16 cellular contexts compared by ENCODE assay signal in the genomic region with DNA sequence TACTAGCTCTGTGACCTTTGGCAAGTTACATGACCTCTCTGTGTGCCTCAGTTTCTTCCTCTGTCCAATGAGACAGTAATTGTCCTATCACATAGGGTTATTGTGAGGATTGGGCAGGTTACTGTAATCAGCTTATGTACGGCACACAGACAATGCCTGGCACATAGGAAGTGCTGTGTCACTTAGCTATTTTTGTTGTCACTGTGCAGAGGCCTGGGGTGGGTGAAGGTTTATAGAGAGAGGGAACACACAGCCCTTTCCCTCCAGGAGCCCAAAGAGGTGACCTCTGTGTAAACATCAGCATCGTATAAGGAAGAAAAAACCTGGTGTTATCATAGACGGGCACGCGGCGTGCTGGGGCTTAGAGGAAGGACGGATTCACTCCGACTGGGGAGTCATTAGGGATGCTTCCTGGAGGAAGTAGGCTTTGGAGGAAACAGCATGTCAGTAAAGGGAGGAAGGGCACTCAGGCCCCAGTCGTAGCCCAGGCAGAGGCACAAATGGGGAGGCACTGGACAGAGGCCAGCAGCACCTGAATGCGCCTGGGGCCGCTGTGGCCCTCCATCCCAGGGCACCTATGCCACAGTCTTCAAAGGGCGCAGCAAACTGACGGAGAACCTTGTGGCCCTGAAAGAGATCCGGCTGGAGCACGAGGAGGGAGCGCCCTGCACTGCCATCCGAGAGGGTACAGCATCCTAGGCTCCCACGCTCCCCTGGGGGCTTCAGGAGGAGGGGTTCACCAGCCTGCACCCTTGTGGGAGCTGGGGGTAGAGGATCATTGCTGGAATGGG. TPM values are rescaled to one million over a fixed set of nuclear protein-coding genes. Genes with fewer than 3 reads are reported as not detected.
DNase-seq lines count a peak whose midpoint lies in the region; ATAC-seq and TF ChIP-seq lines count a peak whose summit lies in the region.
"Had no signal": no experiment of that assay in that cellular context is flagged by ENCODE, and none has a peak within 500 bp of the region (broad histone marks: within the 10 kb centered on the region; RNA-seq: fewer than 3 reads in every experiment).

No MANE protein-coding gene starts in this region.

- no peak for DNase-seq in heart left ventricle
- no peak for DNase-seq in cardiac septum (ENCODE audit: low spot score)
- DNase-seq in left ventricle myocardium inferior = no peak
- no peak for DNase-seq in neural crest cell (ENCODE audit: low read depth, low spot score)
- no peak for DNase-seq in stimulated activated CD4-positive, alpha-beta T cell treated with anti-CD3 and anti-CD28 coated beads, Interleukin-4, amount 100 ng/mL, for 24 hours
- no peak for DNase-seq in HK-2 (ENCODE audit: unreplicated experiment)
- no peak for DNase-seq in kidney glomerular epithelial cell (lab: John Stamatoyannopoulos, UW)
- DNase-seq: BE2C; CD8-positive, alpha-beta T cell; COR-L47; DMS53; GF-D8; GOT3 had no signal

- ATAC-seq in heart left ventricle = peak in 3 of 4 donors; percentile 40 to 50 (median 40)
- ATAC-seq: CD8-positive, alpha-beta T cell had no signal

- H3K9me3 ChIP-seq in heart left ventricle = no peaks in the 10 kb centered on the region
- H3K9me3 ChIP-seq in left ventricle myocardium inferior (replicated peaks) = no peaks in the 10 kb centered on the region
- H3K9me3 ChIP-seq: BE2C, HAP-1 had no signal

- H3K4me1 Mint-ChIP-seq in neural crest cell = peaks cover 25% of the 10 kb centered on the region

- TF ChIP-seq POLR2A in heart left ventricle (IDR thresholded peaks at IDR 0.05) = no peak

- peak overlapping the region; percentile 17 for H3K4me3 Mint-ChIP-seq in neural crest cell
- H3K4me3 Mint-ChIP-seq: CD14-positive monocyte; CD8-positive, alpha-beta T cell had no signal

- H3K27ac Mint-ChIP-seq in neural crest cell (ENCODE audit: unreplicated experiment) = peak overlapping the region; percentile 14
- H3K27ac Mint-ChIP-seq: CD8-positive, alpha-beta T cell had no signal

- peaks cover 0 to 64% (median 31%) of the 10 kb centered on the region in 12 donors for H3K4me1 ChIP-seq in heart left ventricle
- peaks cover 76% of the 10 kb centered on the region for H3K4me1 ChIP-seq in left ventricle myocardium inferior

- intact Hi-C loops in heart left ventricle (cut with DNase I) (loop anchor here (1.0 to 10.0 kb wide), 13 partner anchors 31 to 251 kb away; partner anchors contain the start of gene ELK4 (in 2 of the 10)), cardiac septum (cut with DNase I) (loop anchor here (5.0 kb wide), 2 partner anchors 107 to 187 kb away; partner anchors contain the start of gene ELK4), left ventricle myocardium inferior (cut with micrococcal nuclease) (loop anchor here (5.0 kb wide), 1 partner anchor 132 kb away; no protein-coding TSS in a partner anchor)

- H3K27me3 ChIP-seq in heart left ventricle (no peaks in the 10 kb centered on the region), left ventricle myocardium inferior (ENCODE audit: low read depth) (no peaks in the 10 kb centered on the region)
- H3K27me3 ChIP-seq: BE2C had no signal

- TF ChIP-seq CTCF in heart left ventricle (IDR thresholded peaks at IDR 0.05) (no peak), left ventricle myocardium inferior (IDR thresholded peaks at IDR 0.05; ENCODE audit: borderline replicate concordance) (no peak), neural crest cell (conservative IDR thresholded peaks at IDR 0.05) (no peak)

- 64 to 76% (median 67%) methylated on average over 16 to 18 of the region's 18 CpGs for WGBS in heart left ventricle, 4 donors

- H3K36me3 ChIP-seq in heart left ventricle (peaks cover 0 to 62% (median 13%) of the 10 kb centered on the region in 9 donors), left ventricle myocardium inferior (peaks cover 45% of the 10 kb centered on the region)
- H3K36me3 ChIP-seq: BE2C, HAP-1 had no signal

- no peaks in the 10 kb centered on the region for H3K27me3 Mint-ChIP-seq in neural crest cell (ENCODE audit: low read depth)

- peak overlapping the region in 7 of 12 donors; percentile 2 to 58 (median 52) for H3K27ac ChIP-seq in heart left ventricle
- H3K27ac ChIP-seq in left ventricle myocardium inferior (replicated peaks) = peak overlapping the region; percentile 68
- H3K27ac ChIP-seq: HL-60 had no signal

- no peaks in the 10 kb centered on the region for H3K9me3 Mint-ChIP-seq in neural crest cell
- H3K9me3 Mint-ChIP-seq: CD8-positive, alpha-beta T cell had no signal

- H3K4me3 ChIP-seq in heart left ventricle (no peak overlapping the region), left ventricle myocardium inferior (no peak overlapping the region)
- H3K4me3 ChIP-seq: HAP-1 had no signal

- H3K36me3 Mint-ChIP-seq in neural crest cell (ENCODE audit: low read depth) = no peaks in the 10 kb centered on the region
- H3K36me3 Mint-ChIP-seq: CD14-positive monocyte; CD8-positive, alpha-beta T cell had no signal

RNA-seq across cellular contexts. Expression of gene CDK18, which starts 21.2 kb away (rescaled TPM):
- total RNA-seq in heart left ventricle (100 to 1,000 TPM; 106 to 198 (median 141) TPM), cardiac septum (195 TPM), left ventricle myocardium inferior (179 TPM), neural crest cell (26.4 and 30.8 TPM in 2 replicates)
- polyA plus RNA-seq in heart left ventricle = 100 to 1,000 TPM in 1 of 2 donors, 10 to 100 TPM in 1; 62.5 to 147 TPM
